ENCODE assay signal across 17 cellular contexts in genomic region chr22:39988386-39989114, GRCh38. TPM values are rescaled to one million over a fixed set of nuclear protein-coding genes. Genes with fewer than 3 reads are reported as not detected.
DNase-seq lines count a peak whose midpoint lies in the region; ATAC-seq and TF ChIP-seq lines count a peak whose summit lies in the region.
"Had no signal": no experiment of that assay in that cellular context is flagged by ENCODE, and none has a peak within 500 bp of the region (broad histone marks: within the 10 kb centered on the region; RNA-seq: fewer than 3 reads in every experiment).

No MANE protein-coding gene starts in this region.

- H2AFZ ChIP-seq in neural progenitor cell (replicated peaks), result no peak overlapping the region

- POLR2A ChIA-PET in Caco-2 (lab: Charles Lee), result no interaction called here
- POLR2A ChIA-PET in HEK293 (lab: Yijun Ruan, JAX), result no interaction called here

- no TSS peak for BruUV-seq in Caco-2 (replicated peaks; lab: Mats Ljungman, UMichigan)

- ATAC-seq in SK-N-SH treated with all-trans-retinoic acid at 6 μM for 48 hours (no peak), HG03565 (IDR thresholded peaks at IDR 0.05; ENCODE audit: unreplicated experiment) (no peak)
- ATAC-seq: CD8-positive, alpha-beta T cell; HCT116 had no signal

- H3F3A ChIP-seq in neural progenitor cell (ENCODE audit: low read depth), result peaks cover 5% of the 10 kb centered on the region

- no peaks in the 10 kb centered on the region for H3K9me3 Mint-ChIP-seq in Caco-2 (ENCODE audit: unreplicated experiment)
- H3K9me3 Mint-ChIP-seq in neural progenitor cell, result no peaks in the 10 kb centered on the region
- H3K9me3 Mint-ChIP-seq: CD8-positive, alpha-beta T cell had no signal

- peaks cover 26% of the 10 kb centered on the region for H3K4me1 Mint-ChIP-seq in Caco-2 (ENCODE audit: low read depth, unreplicated experiment)
- peaks cover 7% of the 10 kb centered on the region for H3K4me1 Mint-ChIP-seq in neural progenitor cell

- H3K9ac ChIP-seq in neural progenitor cell, result no peak overlapping the region

- H3K4me3 ChIP-seq in Caco-2 (ENCODE audit: low read depth, low read length) (no peak overlapping the region), HEK293 (ENCODE audit: low read depth, low read length) (no peak overlapping the region), epithelial cell of esophagus (ENCODE audit: low read length) (no peak overlapping the region), neural progenitor cell (no peak overlapping the region)

- DNase-seq in Caco-2, result no peak
- peak; percentile 57 for DNase-seq in epithelial cell of esophagus (ENCODE audit: low read depth)
- DNase-seq in neural progenitor cell (ENCODE audit: low spot score), result no peak
- no peak for DNase-seq in D341Med (ENCODE audit: low spot score)
- DNase-seq: BE2C; CD8-positive, alpha-beta T cell; DMS 273 treated with DMSO at 0.1 percent for 48 hours; NCI-H1436; NCI-H2081; NCI-H510A treated with DMSO at 0.1 percent for 48 hours; SIG-M5 had no signal

- no peaks in the 10 kb centered on the region for H4K20me1 ChIP-seq in neural progenitor cell (ENCODE audit: low read depth)

- TF ChIP-seq CTCF in Caco-2 (IDR thresholded peaks at IDR 0.05; ENCODE audit: insufficient read depth in 1 of 2, low read depth in 1 of 2, low read length in 1 of 2, severe bottlenecking in 1 of 2, unreplicated experiment in 1 of 2) (no peak), HEK293 (tag by site-specific recombination; IDR thresholded peaks at IDR 0.05) (no peak), epithelial cell of esophagus (IDR thresholded peaks at IDR 0.05; ENCODE audit: insufficient read depth, low read depth, low read length, missing control alignments) (no peak), neural progenitor cell (IDR thresholded peaks at IDR 0.05) (no peak)

- H3K79me2 ChIP-seq in neural progenitor cell (ENCODE audit: low read depth), result no peaks in the 10 kb centered on the region

- peaks cover 22% of the 10 kb centered on the region for H3K4me1 ChIP-seq in Caco-2
- H3K4me1 ChIP-seq in HEK293 (ENCODE audit: control insufficient read depth, insufficient read depth, low read length), result no peaks in the 10 kb centered on the region
- no peaks in the 10 kb centered on the region for H3K4me1 ChIP-seq in neural progenitor cell
- H3K4me1 ChIP-seq: BE2C had no signal

- no peaks in the 10 kb centered on the region for H3K36me3 ChIP-seq in Caco-2 (ENCODE audit: control insufficient read depth, insufficient read depth, low read length)
- no peaks in the 10 kb centered on the region for H3K36me3 ChIP-seq in HEK293 (ENCODE audit: control insufficient read depth in 2 of 2, insufficient read depth in 1 of 2, low read length in 2 of 2)
- no peaks in the 10 kb centered on the region for H3K36me3 ChIP-seq in neural progenitor cell
- H3K36me3 ChIP-seq: BE2C had no signal

- no peaks in the 10 kb centered on the region for H3K27me3 Mint-ChIP-seq in Caco-2 (ENCODE audit: insufficient read depth, unreplicated experiment)
- H3K27me3 Mint-ChIP-seq in neural progenitor cell (ENCODE audit: insufficient read depth, low read depth), result peaks cover 33% of the 10 kb centered on the region

- H3K27ac Mint-ChIP-seq in Caco-2 (ENCODE audit: unreplicated experiment) (peak overlapping the region; percentile 8), neural progenitor cell (peak overlapping the region; percentile 61)
- H3K27ac Mint-ChIP-seq: CD8-positive, alpha-beta T cell had no signal

- H3K4me2 ChIP-seq in neural progenitor cell, result no peak overlapping the region

- H3K9me3 ChIP-seq in Caco-2, result no peaks in the 10 kb centered on the region
- no peaks in the 10 kb centered on the region for H3K9me3 ChIP-seq in HEK293 (ENCODE audit: control insufficient read depth, insufficient read depth, low read depth, low read length)
- H3K9me3 ChIP-seq in neural progenitor cell (ENCODE audit: low read depth), result no peaks in the 10 kb centered on the region
- H3K9me3 ChIP-seq: BE2C had no signal

- H3K36me3 Mint-ChIP-seq in Caco-2 (ENCODE audit: insufficient read depth, unreplicated experiment) (no peaks in the 10 kb centered on the region), neural progenitor cell (no peaks in the 10 kb centered on the region)
- H3K36me3 Mint-ChIP-seq: CD8-positive, alpha-beta T cell had no signal

- intact Hi-C loops in Caco-2 (cut with micrococcal nuclease; ENCODE audit: unreplicated experiment), result no loop called here

- H3K27me3 ChIP-seq in Caco-2 (replicated peaks; ENCODE audit: control insufficient read depth, insufficient read depth, low read length), result no peaks in the 10 kb centered on the region
- H3K27me3 ChIP-seq in neural progenitor cell, result peaks cover 54% of the 10 kb centered on the region
- H3K27me3 ChIP-seq: BE2C had no signal

- H3K4me3 Mint-ChIP-seq in Caco-2 (ENCODE audit: unreplicated experiment), result no peak overlapping the region
- no peak overlapping the region for H3K4me3 Mint-ChIP-seq in neural progenitor cell
- H3K4me3 Mint-ChIP-seq: CD8-positive, alpha-beta T cell had no signal

- H3K27ac ChIP-seq in HEK293 (ENCODE audit: extremely low read depth, low read depth, low read length) (no peak overlapping the region), neural progenitor cell (no peak overlapping the region)

- CTCF ChIA-PET in Caco-2 (lab: Charles Lee), result no interaction called here
- CTCF ChIA-PET in HEK293 (lab: Yijun Ruan, JAX), result no interaction called here

TF ChIP-seq in HEK293, 187 proteins besides CTCF, POLR2A, EP300 and RAD21:
- TF ChIP-seq ZNF48 (tag by site-specific recombination; IDR thresholded peaks at IDR 0.05), result no peak
- no peak for TF ChIP-seq KLF17 (tag by site-specific recombination; IDR thresholded peaks at IDR 0.05)
- 0 out of 2 replicates have a peak, but pooled peaks have one; percentile 26 for TF ChIP-seq KLF1 (tag by site-specific recombination; IDR thresholded peaks at IDR 0.05)
- 0 out of 2 replicates have a peak, but pooled peaks have one; percentile 16 for TF ChIP-seq WT1 (tag by site-specific recombination; IDR thresholded peaks at IDR 0.05)
- TF ChIP-seq GLIS2 (tag by site-specific recombination; IDR thresholded peaks at IDR 0.05), result no peak
- no peak for TF ChIP-seq ZNF394 (tag by site-specific recombination; IDR thresholded peaks at IDR 0.05; ENCODE audit: borderline replicate concordance)

TF ChIP-seq in SK-N-SH treated with all-trans-retinoic acid at 6 μM for 48 hours, 23 proteins besides CTCF, POLR2A, EP300 and RAD21 (continues in another document):
- TF ChIP-seq PATZ1 (CRISPR knock-in tag; IDR thresholded peaks at IDR 0.05; ENCODE audit: borderline replicate concordance), result no peak
- no peak for TF ChIP-seq ZNF70 (CRISPR knock-in tag; IDR thresholded peaks at IDR 0.05)
- TF ChIP-seq PPARA (CRISPR knock-in tag; IDR thresholded peaks at IDR 0.05; ENCODE audit: borderline replicate concordance), result no peak
- no peak for TF ChIP-seq SNAI2 (CRISPR knock-in tag; IDR thresholded peaks at IDR 0.05)
- TF ChIP-seq ZNF565 (CRISPR knock-in tag; conservative IDR thresholded peaks at IDR 0.05; ENCODE audit: low read depth), result no peak
- no peak for TF ChIP-seq CSDC2 (CRISPR knock-in tag; IDR thresholded peaks at IDR 0.05)
- TF ChIP-seq ZC3H10 (CRISPR knock-in tag; IDR thresholded peaks at IDR 0.05), result no peak
- TF ChIP-seq ZNF8 (CRISPR knock-in tag; IDR thresholded peaks at IDR 0.05), result no peak
- no peak for TF ChIP-seq ZFP30 (CRISPR knock-in tag; IDR thresholded peaks at IDR 0.05)
- TF ChIP-seq TOX (CRISPR knock-in tag; IDR thresholded peaks at IDR 0.05; ENCODE audit: borderline replicate concordance), result no peak
- TF ChIP-seq TCF4 (CRISPR knock-in tag; IDR thresholded peaks at IDR 0.05; ENCODE audit: borderline replicate concordance), result no peak
- no peak for TF ChIP-seq POU6F1 (CRISPR knock-in tag; IDR thresholded peaks at IDR 0.05; ENCODE audit: borderline replicate concordance, low read depth)

RNA-seq across cellular contexts. Expression of gene FAM83F, which starts 6.2 kb away (rescaled TPM):
- total RNA-seq in Caco-2 (2022), result 17.1 and 20.0 TPM in 2 replicates
- 0.09 and 0.56 TPM in 2 replicates for total RNA-seq in neural progenitor cell (ENCODE audit: low replicate concordance)
- total RNA-seq: RPMI7951 had no signal

RNA-seq across cellular contexts. Expression of gene TMA7B, which starts 28.4 kb away (rescaled TPM):
- total RNA-seq in Caco-2 (2022) (not detected in 2 replicates), neural progenitor cell (ENCODE audit: low replicate concordance) (not detected in 2 replicates)
- total RNA-seq: Daoy had no signal

Comparison
In these comparisons a context has a peak if more than half of its experiments do, and no peak if none do; other contexts are left out.
1. RNA of gene FAM83F, which starts 6.2 kb away (total RNA-seq): 17.1 to 20.0 TPM in Caco-2; 0.09 to 0.56 TPM in neural progenitor cell; every median in the first group is over 10 times any median in the second.